ENCODE assay signal across 14 cellular contexts in genomic region chr14:26401170-26401968, GRCh38.
A peak's percentile ranks its signal among the peaks of the same experiment; 100 is the strongest.
DNase-seq lines count a peak whose midpoint lies in the region; ATAC-seq, FAIRE-seq and TF ChIP-seq lines count a peak whose summit lies in the region.
"Had no signal": no experiment of that assay in that cellular context is flagged by ENCODE, and none has a peak within 500 bp of the region (broad histone marks: within the 10 kb centered on the region; RNA-seq: fewer than 3 reads in every experiment).

No MANE protein-coding gene starts in this region.

- ATAC-seq in K562 (no peak), mucosa of descending colon (peak; percentile 51), GM18870 (IDR thresholded peaks at IDR 0.05; ENCODE audit: unreplicated experiment) (no peak), GM19351 (IDR thresholded peaks at IDR 0.05; ENCODE audit: unreplicated experiment) (no peak)
- ATAC-seq: GM23338 had no signal

- WGBS in K562 (ENCODE audit: insufficient coverage, low coverage, missing lambda C conversion rate), result 0% methylated on average over 9 of the region's 11 CpGs
- WGBS in transverse colon (ENCODE audit: low coverage in 1 of 2), 2 donors, result 23 to 24% methylated on average over 4 to 11 of the region's 11 CpGs

- no peak overlapping the region for H3K4me2 ChIP-seq in K562 (ENCODE audit: insufficient read depth, low read length)
- H3K4me2 ChIP-seq: GM23338 had no signal

- H4K20me1 ChIP-seq in K562 (replicated peaks; ENCODE audit: control insufficient read depth, insufficient read depth, low read length), result no peaks in the 10 kb centered on the region

- no peak for TF ChIP-seq CTCF in K562 (IDR thresholded peaks at IDR 0.05 in 2 of 3, conservative IDR thresholded peaks at IDR 0.05 in 1 of 3; ENCODE audit: insufficient read depth in 2 of 3, low read depth in 1 of 3, low read length in 3 of 3)
- no peak for TF ChIP-seq CTCF in mucosa of descending colon (IDR thresholded peaks at IDR 0.05)
- TF ChIP-seq CTCF in D721Med (IDR thresholded peaks at IDR 0.05; ENCODE audit: insufficient read depth, missing control alignments), result no peak
- TF ChIP-seq CTCF in transverse colon (IDR thresholded peaks at IDR 0.05), result no peak

- H3K9me1 ChIP-seq in K562 (ENCODE audit: control insufficient read depth, insufficient read depth, low read length), result no peaks in the 10 kb centered on the region

- intact Hi-C loops in K562 (cut with micrococcal nuclease), result no loop called here
- intact Hi-C loops in mucosa of descending colon (cut with DNase I, micrococcal nuclease), result no loop called here
- intact Hi-C loops in transverse colon (cut with DNase I; ENCODE audit: low total_unique reads), result no loop called here

- in situ Hi-C loops in K562 (cut with MboI) (no loop called here), transverse colon (cut with MboI; ENCODE audit: low pct_ligation_motif_present in 1 of 4, low pct_unique_long_range_greater_than_20kb in 1 of 4, low sequenced_read_pairs in 3 of 4) (no loop called here)

- CTCF ChIA-PET in K562 (lab: Yijun Ruan, JAX; ENCODE audit: low intra/inter-chr PET ratio), result no interaction called here

- FAIRE-seq in HTR-8/SVneo (lab: Jason Lieb, UNC) (peak; percentile 89), K562 (lab: Jason Lieb, UNC) (no peak), D721Med (lab: Jason Lieb, UNC) (no peak)

- no peak overlapping the region for H2AFZ ChIP-seq in K562 (ENCODE audit: low read depth, low read length)
- H2AFZ ChIP-seq: GM23338 had no signal

- H3K9ac ChIP-seq in K562 (ENCODE audit: insufficient read depth in 1 of 2, low read depth in 2 of 2, low read length in 2 of 2), result no peak overlapping the region

- H3K27ac ChIP-seq in K562 (ENCODE audit: extremely low read depth, low read depth, low read length) (no peak overlapping the region), transverse colon (no peak overlapping the region)
- H3K27ac ChIP-seq: SK-N-MC, vagina had no signal

- no peak overlapping the region for H3K4me3 ChIP-seq in K562
- no peak overlapping the region for H3K4me3 ChIP-seq in mucosa of descending colon
- no peak overlapping the region for H3K4me3 ChIP-seq in transverse colon
- H3K4me3 ChIP-seq: GM23338, SK-N-MC, vagina had no signal

- no peaks in the 10 kb centered on the region for H3K79me2 ChIP-seq in K562 (ENCODE audit: control insufficient read depth, insufficient read depth, low read length)

- DNase-seq in HTR-8/SVneo (ENCODE audit: insufficient read length, low spot score) (no peak), NCI-H2171 (lab: John Stamatoyannopoulos, UW) (peak; percentile 2), K562 (ENCODE audit: extremely low read depth in 1 of 4, low spot score in 3 of 4) (no peak), mucosa of descending colon (no peak), D721Med (ENCODE audit: insufficient read length, low spot score) (no peak), transverse colon (no peak)
- DNase-seq: activated CD4-positive, alpha-beta T cell treated with anti-CD3 and anti-CD28 coated beads, Interleukin-2, amount 50 U/mL, for 48 hours; foreskin melanocyte; stimulated activated CD4-positive, alpha-beta T cell treated with anti-CD3 and anti-CD28 coated beads, Interleukin-12 subunit alpha, Interleukin-12 subunit beta, amount 100 ng/mL, for 4 hours had no signal

- no peaks in the 10 kb centered on the region for H3K36me3 ChIP-seq in K562 (ENCODE audit: control insufficient read depth, insufficient read depth, low read length)
- H3K36me3 ChIP-seq in mucosa of descending colon (ENCODE audit: low read depth), result no peaks in the 10 kb centered on the region
- H3K36me3 ChIP-seq in transverse colon, result no peaks in the 10 kb centered on the region
- H3K36me3 ChIP-seq: vagina had no signal

- H3K27me3 ChIP-seq in K562 (ENCODE audit: control insufficient read depth in 2 of 2, insufficient read depth in 2 of 2, low read length in 2 of 2) (no peaks in the 10 kb centered on the region), transverse colon (no peaks in the 10 kb centered on the region)
- H3K27me3 ChIP-seq: vagina had no signal

- H3K4me1 ChIP-seq in K562 (replicated peaks in 1 of 2; ENCODE audit: control insufficient read depth in 2 of 2, insufficient read depth in 2 of 2, low read length in 2 of 2) (no peaks in the 10 kb centered on the region), mucosa of descending colon (ENCODE audit: low read depth) (no peaks in the 10 kb centered on the region), transverse colon (no peaks in the 10 kb centered on the region)
- H3K4me1 ChIP-seq: vagina had no signal

- TF ChIP-seq RAD21 in K562 (CRISPR knock-in tag; conservative IDR thresholded peaks at IDR 0.05 in 1 of 2, IDR thresholded peaks at IDR 0.05 in 1 of 2), result no peak

- TF ChIP-seq EP300 in K562 (IDR thresholded peaks at IDR 0.05; ENCODE audit: low read length) (no peak), transverse colon (IDR thresholded peaks at IDR 0.05; ENCODE audit: low read depth) (no peak)

- TF ChIP-seq POLR2A in K562 (conservative IDR thresholded peaks at IDR 0.05) (no peak), transverse colon (IDR thresholded peaks at IDR 0.05) (no peak)

- no peaks in the 10 kb centered on the region for H3K9me3 ChIP-seq in K562 (replicated peaks; ENCODE audit: control insufficient read depth, insufficient read depth, low read depth, low read length)
- no peaks in the 10 kb centered on the region for H3K9me3 ChIP-seq in mucosa of descending colon
- H3K9me3 ChIP-seq in transverse colon, result no peaks in the 10 kb centered on the region
- H3K9me3 ChIP-seq: vagina had no signal

- no TSS peak for BruUV-seq in K562 (replicated peaks; lab: Mats Ljungman, UMichigan)

- POLR2A ChIA-PET in K562 (lab: Yijun Ruan, JAX), result interaction anchor here (0.7 kb wide), 1 partner anchor 11 kb away, joined by 4 read pairs; no protein-coding TSS in a partner anchor

TF ChIP-seq in K562, 482 proteins besides CTCF, POLR2A, EP300 and RAD21:
- TF ChIP-seq CBX3 (IDR thresholded peaks at IDR 0.05; ENCODE audit: borderline replicate concordance in 1 of 2, low read length in 2 of 2) (no peak), ERF (CRISPR knock-in tag; IDR thresholded peaks at IDR 0.05) (no peak), CEBPG (CRISPR knock-in tag; IDR thresholded peaks at IDR 0.05) (no peak), CEBPG (tag; conservative IDR thresholded peaks at IDR 0.05 in 1 of 2, IDR thresholded peaks at IDR 0.05 in 1 of 2) (peak in 1 of 2 experiments; percentile 32; a peak in 1 of 4 replicates), NUFIP1 (IDR thresholded peaks at IDR 0.05; ENCODE audit: partially characterized antibody) (no peak), SMAD4 (CRISPR knock-in tag; conservative IDR thresholded peaks at IDR 0.05) (no peak), ZNF175 (CRISPR knock-in tag; IDR thresholded peaks at IDR 0.05; ENCODE audit: low read depth) (no peak), SPI1 (IDR thresholded peaks at IDR 0.05; ENCODE audit: borderline replicate concordance, low read depth, low read length) (no peak), CEBPB (tag; IDR thresholded peaks at IDR 0.05) (peak; percentile 27; the same call in 1 of the 2 replicates), ZNF124 (CRISPR knock-in tag; IDR thresholded peaks at IDR 0.05) (no peak), NKRF (IDR thresholded peaks at IDR 0.05; ENCODE audit: borderline replicate concordance) (no peak), ELK3 (CRISPR knock-in tag; IDR thresholded peaks at IDR 0.05) (no peak), ZNF444 (CRISPR knock-in tag; IDR thresholded peaks at IDR 0.05) (no peak)
